ENCODE assay signal across 1 cellular context in genomic region chr6:87589693-87590416, GRCh38.
TF ChIP-seq lines count a peak whose summit lies in the region.

ORC3 (plus strand) TSS chr6:87590135; CDS start chr6:87590169, 34 bp downstream.
RARS2 (minus strand) TSS chr6:87589987; CDS start chr6:87589957, 30 bp downstream.

TF ChIP-seq in HepG2, 621 proteins besides CTCF, POLR2A, EP300 and RAD21 (continued from another document and continues in another):
- TF ChIP-seq ASH2L (IDR thresholded peaks at IDR 0.05; ENCODE audit: insufficient read length, low read depth, low read length) (peak; percentile 95), ELF1 (CRISPR knock-in tag; IDR thresholded peaks at IDR 0.05) (peak; percentile 94), SNRNP70 (IDR thresholded peaks at IDR 0.05; ENCODE audit: low read depth, low read length) (no peak), E2F5 (CRISPR knock-in tag; conservative IDR thresholded peaks at IDR 0.05) (peak; percentile 97), KDM4B (CRISPR knock-in tag; IDR thresholded peaks at IDR 0.05) (no peak), CEBPG (CRISPR knock-in tag; IDR thresholded peaks at IDR 0.05) (0 out of 2 replicates have a peak, but pooled peaks have one; percentile 47), THAP9 (CRISPR knock-in tag; IDR thresholded peaks at IDR 0.05; ENCODE audit: borderline replicate concordance) (peak; percentile 80; the same call in 1 of the 2 replicates), RAD51 (IDR thresholded peaks at IDR 0.05; ENCODE audit: borderline replicate concordance) (no peak), POGZ (CRISPR knock-in tag; IDR thresholded peaks at IDR 0.05) (peak; percentile 94), AKAP8 (CRISPR knock-in tag; IDR thresholded peaks at IDR 0.05) (no peak), ZNF562 (CRISPR knock-in tag; IDR thresholded peaks at IDR 0.05; ENCODE audit: borderline replicate concordance) (no peak), MEIS2 (CRISPR knock-in tag; IDR thresholded peaks at IDR 0.05) (peak; percentile 64; the same call in 1 of the 2 replicates), SATB2 (CRISPR knock-in tag; IDR thresholded peaks at IDR 0.05) (no peak), ZFP36 (IDR thresholded peaks at IDR 0.05; ENCODE audit: borderline replicate concordance, low read depth, low read length, partially characterized antibody) (no peak), SMARCE1 (IDR thresholded peaks at IDR 0.05; ENCODE audit: borderline replicate concordance) (no peak), MYPOP (CRISPR knock-in tag; IDR thresholded peaks at IDR 0.05) (peak; percentile 86; the same call in 1 of the 2 replicates), MED8 (CRISPR knock-in tag; IDR thresholded peaks at IDR 0.05; ENCODE audit: insufficient replicate concordance) (no peak), CBX1 (IDR thresholded peaks at IDR 0.05; ENCODE audit: low read depth) (no peak), ZNF33B (CRISPR knock-in tag; IDR thresholded peaks at IDR 0.05) (no peak), ZNF431 (CRISPR knock-in tag; IDR thresholded peaks at IDR 0.05; ENCODE audit: borderline replicate concordance, low read depth) (no peak), TGIF2 (CRISPR knock-in tag; IDR thresholded peaks at IDR 0.05) (peak; percentile 98), SP2 (CRISPR knock-in tag; IDR thresholded peaks at IDR 0.05) (peak; percentile 97), HNRNPL (IDR thresholded peaks at IDR 0.05; ENCODE audit: low read depth, low read length) (0 out of 2 replicates have a peak, but pooled peaks have one; percentile 44), KDM2A (CRISPR knock-in tag; IDR thresholded peaks at IDR 0.05; ENCODE audit: borderline replicate concordance, low read depth) (peak; percentile 86), ZNF572 (CRISPR knock-in tag; IDR thresholded peaks at IDR 0.05) (peak; percentile 76; the same call in 1 of the 2 replicates), ZNF703 (CRISPR knock-in tag; IDR thresholded peaks at IDR 0.05; ENCODE audit: borderline replicate concordance) (no peak), ZNF782 (CRISPR knock-in tag; IDR thresholded peaks at IDR 0.05; ENCODE audit: borderline replicate concordance) (no peak), NR2C2 (CRISPR knock-in tag; IDR thresholded peaks at IDR 0.05; ENCODE audit: borderline replicate concordance) (peak; percentile 99), MAZ (IDR thresholded peaks at IDR 0.05; ENCODE audit: borderline replicate concordance, low read depth, low read length) (peak; percentile 96), MAZ (CRISPR knock-in tag; IDR thresholded peaks at IDR 0.05; ENCODE audit: low read depth) (peak; percentile 97), FOXP4 (CRISPR knock-in tag; IDR thresholded peaks at IDR 0.05) (peak; percentile 52), NAIF1 (CRISPR knock-in tag; IDR thresholded peaks at IDR 0.05; ENCODE audit: borderline replicate concordance) (peak; percentile 77), IRX3 (CRISPR knock-in tag; IDR thresholded peaks at IDR 0.05; ENCODE audit: borderline replicate concordance, low read depth) (no peak; the same call in 1 of the 2 replicates), ZSCAN25 (CRISPR knock-in tag; IDR thresholded peaks at IDR 0.05) (peak; percentile 50; the same call in 1 of the 2 replicates), ZNF724P (CRISPR knock-in tag; IDR thresholded peaks at IDR 0.05; ENCODE audit: borderline replicate concordance) (peak; percentile 73; the same call in 1 of the 2 replicates), ARID2 (CRISPR knock-in tag; IDR thresholded peaks at IDR 0.05; ENCODE audit: borderline replicate concordance) (no peak), CENPT (CRISPR knock-in tag; IDR thresholded peaks at IDR 0.05; ENCODE audit: low read depth) (no peak)
- TF ChIP-seq, protein P1, sequence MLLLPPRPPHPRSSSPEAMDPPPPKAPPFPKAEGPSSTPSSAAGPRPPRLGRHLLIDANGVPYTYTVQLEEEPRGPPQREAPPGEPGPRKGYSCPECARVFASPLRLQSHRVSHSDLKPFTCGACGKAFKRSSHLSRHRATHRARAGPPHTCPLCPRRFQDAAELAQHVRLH (CRISPR knock-in tag; IDR thresholded peaks at IDR 0.05; ENCODE audit: borderline replicate concordance, low read depth): peak; percentile 81; the same call in 1 of the 2 replicates
- TF ChIP-seq, protein P2, sequence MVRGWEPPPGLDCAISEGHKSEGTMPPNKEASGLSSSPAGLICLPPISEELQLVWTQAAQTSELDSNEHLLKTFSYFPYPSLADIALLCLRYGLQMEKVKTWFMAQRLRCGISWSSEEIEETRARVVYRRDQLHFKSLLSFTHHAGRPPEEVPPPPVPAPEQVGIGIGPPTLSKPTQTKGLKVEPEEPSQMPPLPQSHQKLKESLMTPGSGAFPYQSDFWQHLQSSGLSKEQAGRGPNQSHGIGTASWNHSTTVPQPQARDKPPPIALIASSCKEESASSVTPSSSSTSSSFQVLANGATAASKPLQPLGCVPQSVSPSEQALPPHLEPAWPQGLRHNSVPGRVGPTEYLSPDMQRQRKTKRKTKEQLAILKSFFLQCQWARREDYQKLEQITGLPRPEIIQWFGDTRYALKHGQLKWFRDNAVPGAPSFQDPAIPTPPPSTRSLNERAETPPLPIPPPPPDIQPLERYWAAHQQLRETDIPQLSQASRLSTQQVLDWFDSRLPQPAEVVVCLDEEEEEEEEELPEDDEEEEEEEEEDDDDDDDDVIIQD (CRISPR knock-in tag; IDR thresholded peaks at IDR 0.05; ENCODE audit: low read depth): peak; percentile 72; the same call in 1 of the 2 replicates
- TF ChIP-seq, protein P3, sequence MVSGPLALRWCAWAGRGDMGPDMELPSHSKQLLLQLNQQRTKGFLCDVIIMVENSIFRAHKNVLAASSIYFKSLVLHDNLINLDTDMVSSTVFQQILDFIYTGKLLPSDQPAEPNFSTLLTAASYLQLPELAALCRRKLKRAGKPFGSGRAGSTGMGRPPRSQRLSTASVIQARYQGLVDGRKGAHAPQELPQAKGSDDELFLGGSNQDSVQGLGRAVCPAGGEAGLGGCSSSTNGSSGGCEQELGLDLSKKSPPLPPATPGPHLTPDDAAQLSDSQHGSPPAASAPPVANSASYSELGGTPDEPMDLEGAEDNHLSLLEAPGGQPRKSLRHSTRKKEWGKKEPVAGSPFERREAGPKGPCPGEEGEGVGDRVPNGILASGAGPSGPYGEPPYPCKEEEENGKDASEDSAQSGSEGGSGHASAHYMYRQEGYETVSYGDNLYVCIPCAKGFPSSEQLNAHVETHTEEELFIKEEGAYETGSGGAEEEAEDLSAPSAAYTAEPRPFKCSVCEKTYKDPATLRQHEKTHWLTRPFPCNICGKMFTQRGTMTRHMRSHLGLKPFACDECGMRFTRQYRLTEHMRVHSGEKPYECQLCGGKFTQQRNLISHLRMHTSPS (CRISPR knock-in tag; IDR thresholded peaks at IDR 0.05; ENCODE audit: low read depth): no peak
- TF ChIP-seq, protein P4, sequence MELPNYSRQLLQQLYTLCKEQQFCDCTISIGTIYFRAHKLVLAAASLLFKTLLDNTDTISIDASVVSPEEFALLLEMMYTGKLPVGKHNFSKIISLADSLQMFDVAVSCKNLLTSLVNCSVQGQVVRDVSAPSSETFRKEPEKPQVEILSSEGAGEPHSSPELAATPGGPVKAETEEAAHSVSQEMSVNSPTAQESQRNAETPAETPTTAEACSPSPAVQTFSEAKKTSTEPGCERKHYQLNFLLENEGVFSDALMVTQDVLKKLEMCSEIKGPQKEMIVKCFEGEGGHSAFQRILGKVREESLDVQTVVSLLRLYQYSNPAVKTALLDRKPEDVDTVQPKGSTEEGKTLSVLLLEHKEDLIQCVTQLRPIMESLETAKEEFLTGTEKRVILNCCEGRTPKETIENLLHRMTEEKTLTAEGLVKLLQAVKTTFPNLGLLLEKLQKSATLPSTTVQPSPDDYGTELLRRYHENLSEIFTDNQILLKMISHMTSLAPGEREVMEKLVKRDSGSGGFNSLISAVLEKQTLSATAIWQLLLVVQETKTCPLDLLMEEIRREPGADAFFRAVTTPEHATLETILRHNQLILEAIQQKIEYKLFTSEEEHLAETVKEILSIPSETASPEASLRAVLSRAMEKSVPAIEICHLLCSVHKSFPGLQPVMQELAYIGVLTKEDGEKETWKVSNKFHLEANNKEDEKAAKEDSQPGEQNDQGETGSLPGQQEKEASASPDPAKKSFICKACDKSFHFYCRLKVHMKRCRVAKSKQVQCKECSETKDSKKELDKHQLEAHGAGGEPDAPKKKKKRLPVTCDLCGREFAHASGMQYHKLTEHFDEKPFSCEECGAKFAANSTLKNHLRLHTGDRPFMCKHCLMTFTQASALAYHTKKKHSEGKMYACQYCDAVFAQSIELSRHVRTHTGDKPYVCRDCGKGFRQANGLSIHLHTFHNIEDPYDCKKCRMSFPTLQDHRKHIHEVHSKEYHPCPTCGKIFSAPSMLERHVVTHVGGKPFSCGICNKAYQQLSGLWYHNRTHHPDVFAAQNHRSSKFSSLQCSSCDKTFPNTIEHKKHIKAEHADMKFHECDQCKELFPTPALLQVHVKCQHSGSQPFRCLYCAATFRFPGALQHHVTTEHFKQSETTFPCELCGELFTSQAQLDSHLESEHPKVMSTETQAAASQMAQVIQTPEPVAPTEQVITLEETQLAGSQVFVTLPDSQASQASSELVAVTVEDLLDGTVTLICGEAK (IDR thresholded peaks at IDR 0.05): peak; percentile 65
- TF ChIP-seq, protein P4 (CRISPR knock-in tag; IDR thresholded peaks at IDR 0.05): no peak; the same call in 1 of the 2 replicates
